Comparison of ENCODE assay signal across 8 cellular contexts in the genomic region with DNA sequence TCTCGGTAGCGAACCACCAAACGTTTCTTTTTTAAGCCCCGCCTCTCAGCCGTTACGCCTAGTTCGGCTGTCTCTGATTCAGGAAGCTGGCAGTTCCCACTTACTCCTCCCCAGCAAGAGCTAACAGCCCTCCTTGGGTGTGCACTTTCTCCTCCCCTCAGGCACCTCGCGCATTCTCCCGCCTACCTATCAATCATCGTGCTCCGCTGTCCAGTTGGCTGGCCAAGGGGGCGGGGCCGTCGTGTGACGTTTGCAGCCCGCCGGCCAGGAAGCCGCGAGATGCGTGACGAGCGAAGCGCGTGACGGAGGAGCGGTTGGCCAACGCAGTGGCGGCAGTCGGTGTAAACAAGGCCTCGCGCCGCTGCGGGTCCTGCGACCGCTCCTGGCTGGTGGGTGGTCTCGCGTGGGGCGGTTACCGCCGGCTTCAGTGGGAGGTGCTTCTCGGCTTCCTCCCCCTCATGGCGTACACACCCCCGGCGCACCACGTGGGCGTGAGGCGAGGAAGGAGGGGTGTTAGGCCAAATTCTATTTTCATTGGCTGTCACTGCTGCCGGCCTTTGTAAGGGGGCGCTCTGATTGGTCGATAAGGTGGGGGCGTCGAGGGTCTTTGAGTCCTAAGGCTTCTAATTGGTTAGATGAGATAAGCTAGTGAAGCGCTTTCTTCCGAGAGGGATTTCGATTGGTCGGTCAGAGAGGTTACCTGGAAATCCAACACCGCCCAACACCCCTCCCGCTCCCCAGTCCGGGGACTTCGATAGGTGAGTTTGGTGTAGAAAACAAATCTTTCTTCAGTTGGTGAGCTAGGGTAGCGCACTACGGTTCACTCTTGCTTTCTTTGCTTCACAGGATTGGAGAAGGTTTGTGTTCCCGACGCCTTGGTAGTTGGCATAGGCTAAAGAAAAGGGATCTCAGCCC. TPM values are rescaled to one million over a fixed set of nuclear protein-coding genes. Genes with fewer than 3 reads are reported as not detected.
DNase-seq lines count a peak whose midpoint lies in the region; ATAC-seq and TF ChIP-seq lines count a peak whose summit lies in the region.

Gene DCAF11, plus strand, starts transcription at position 242 of the 915 bp plus-strand sequence. CDS start 818 bp downstream, outside the sequence.
Gene NRL, minus strand, starts transcription at position 414 of the 915 bp plus-strand sequence. CDS start 32,101 bp downstream, outside the sequence.

- peak within 1 kb of the TSS; percentile 85 for H2AFZ ChIP-seq in mesenchymal stem cell (ENCODE audit: low read depth, low read length)

- H2BK15ac ChIP-seq in mesenchymal stem cell (ENCODE audit: low read depth, poor library complexity, severe bottlenecking): peak within 1 kb of the TSS; percentile 98

- H2AK5ac ChIP-seq in mesenchymal stem cell (ENCODE audit: low read length, severe bottlenecking): peak within 1 kb of the TSS; percentile 49

- H4K91ac ChIP-seq in mesenchymal stem cell (ENCODE audit: low read length): peak within 1 kb of the TSS; percentile 98

- peaks cover 35% of the 10 kb centered on the region for H3K36me3 Mint-ChIP-seq in Caco-2 (ENCODE audit: insufficient read depth, unreplicated experiment)

- no peaks in the 10 kb centered on the region for H3K27me3 Mint-ChIP-seq in Caco-2 (ENCODE audit: insufficient read depth, unreplicated experiment)

- peak within 1 kb of the TSS; percentile 85 to 95 for H3K4ac ChIP-seq in mesenchymal stem cell (ENCODE audit: low read depth in 1 of 2, low read length in 2 of 2)

- WGBS in mesenchymal stem cell: under 1% methylated on average over 46 of the region's 65 CpGs

- peaks cover 13% of the 10 kb centered on the region for H3K4me1 Mint-ChIP-seq in Caco-2 (ENCODE audit: low read depth, unreplicated experiment)

- POLR2A ChIA-PET in Caco-2 (lab: Charles Lee): interaction anchor here (0.6 to 3.3 kb wide), 21 partner anchors 11 to 794 kb away, joined by 3 to 72 read pairs (median 5); partner anchors contain the start of genes CARMIL3, CHMP4A, DHRS4L2 and EMC9

- no peaks in the 10 kb centered on the region for H3K9me3 Mint-ChIP-seq in Caco-2 (ENCODE audit: unreplicated experiment)

- H3K27ac Mint-ChIP-seq in Caco-2 (ENCODE audit: unreplicated experiment): peak within 1 kb of the TSS; percentile 98

- H3K4me2 ChIP-seq in mesenchymal stem cell (ENCODE audit: low read length, poor library complexity, severe bottlenecking): peak within 1 kb of the TSS; percentile 83

- H3K9me3 ChIP-seq in Caco-2 (no peaks in the 10 kb centered on the region), endocrine pancreas (ENCODE audit: control insufficient read depth, low read length) (no peaks in the 10 kb centered on the region), mesenchymal stem cell (ENCODE audit: control insufficient read depth, low read length) (no peaks in the 10 kb centered on the region)

- peaks cover 3% of the 10 kb centered on the region; the same call in 1 of the 2 replicates for H3K36me3 ChIP-seq in Caco-2 (ENCODE audit: control insufficient read depth, insufficient read depth, low read length)
- H3K36me3 ChIP-seq in endocrine pancreas (ENCODE audit: control insufficient read depth, insufficient read depth, low read length): peaks cover 10% of the 10 kb centered on the region
- peaks cover 25 to 30% of the 10 kb centered on the region in 2 experiments for H3K36me3 ChIP-seq in mesenchymal stem cell (ENCODE audit: control insufficient read depth in 1 of 2, insufficient read depth in 2 of 2, low read depth in 1 of 2, low read length in 2 of 2)

- no peak for TF ChIP-seq CTCF in Caco-2 (IDR thresholded peaks at IDR 0.05; ENCODE audit: insufficient read depth in 1 of 2, low read depth in 1 of 2, low read length in 1 of 2, severe bottlenecking in 1 of 2, unreplicated experiment in 1 of 2)

- peak within 1 kb of the TSS; percentile 96 for H2BK5ac ChIP-seq in mesenchymal stem cell (ENCODE audit: low read depth, low read length, poor library complexity, severe bottlenecking)

- H3K18ac ChIP-seq in mesenchymal stem cell (ENCODE audit: low read depth in 1 of 2, low read length in 2 of 2): peak within 1 kb of the TSS; percentile 98

- H3K79me1 ChIP-seq in mesenchymal stem cell (replicated peaks; ENCODE audit: low read length, poor library complexity, severe bottlenecking): peaks cover 26% of the 10 kb centered on the region

- intact Hi-C loops in Caco-2 (cut with micrococcal nuclease; ENCODE audit: unreplicated experiment): loop anchor here (1.0 to 2.0 kb wide), 6 partner anchors 20 to 74 kb away; partner anchors contain the start of genes EMC9, IPO4, IRF9 and PCK2

- no peaks in the 10 kb centered on the region for H3K27me3 ChIP-seq in Caco-2 (replicated peaks; ENCODE audit: control insufficient read depth, insufficient read depth, low read length)
- no peaks in the 10 kb centered on the region for H3K27me3 ChIP-seq in endocrine pancreas (ENCODE audit: control insufficient read depth, insufficient read depth, low read length)
- H3K27me3 ChIP-seq in mesenchymal stem cell (ENCODE audit: control insufficient read depth in 1 of 2, insufficient read depth in 1 of 2, low read length in 2 of 2): no peaks in the 10 kb centered on the region

- no TSS peak for BruUV-seq in Caco-2 (replicated peaks; lab: Mats Ljungman, UMichigan)

- H2BK120ac ChIP-seq in mesenchymal stem cell (ENCODE audit: low read depth, low read length): peak within 1 kb of the TSS; percentile 93

- H3K9ac ChIP-seq in endocrine pancreas (ENCODE audit: control insufficient read depth, insufficient read depth, low read length): peak within 1 kb of the TSS; percentile 96
- H3K9ac ChIP-seq in mesenchymal stem cell (ENCODE audit: low read length): peak within 1 kb of the TSS; percentile 97

- DNase-seq in Caco-2: peak; percentile 98 to 99
- DNase-seq in HUDEP-2 (lab: John Stamatoyannopoulos, UW; ENCODE audit: unreplicated experiment in 76 of 76): peak; percentile 71 to 100 (median 98)
- peak; percentile 100 for DNase-seq in NOMO-1 treated with dmso at 0.1 percent for 144 hours (lab: John Stamatoyannopoulos, UW; ENCODE audit: unreplicated experiment)
- peak; percentile 99 for DNase-seq in activated CD8-positive, alpha-beta memory T cell treated with anti-CD3 and anti-CD28 coated beads, Interleukin-2, amount 50 U/mL, for 1 hour (ENCODE audit: extremely low read depth)
- DNase-seq in mesenchymal stem cell: peak; percentile 100
- peak; percentile 93 for DNase-seq in stimulated activated CD8-positive, alpha-beta memory T cell treated with anti-CD3 and anti-CD28 coated beads, Interleukin-12 subunit alpha, Interleukin-12 subunit beta, amount 100 ng/mL, for 24 hours (ENCODE audit: extremely low read depth)

- peak within 1 kb of the TSS; percentile 100 for H3K4me3 Mint-ChIP-seq in Caco-2 (ENCODE audit: unreplicated experiment)

- CTCF ChIA-PET in Caco-2 (lab: Charles Lee): interaction anchor here (1.0 to 3.3 kb wide), 14 partner anchors 9 to 1046 kb away, joined by 3 to 26 read pairs (median 5); partner anchors contain the start of genes EMC9, IRF9, PCK2 and PSME1

- H3K27ac ChIP-seq in mesenchymal stem cell (ENCODE audit: low read length, poor library complexity, severe bottlenecking): peak within 1 kb of the TSS; percentile 98

- H4K8ac ChIP-seq in mesenchymal stem cell (ENCODE audit: low read length): peak within 1 kb of the TSS; percentile 96

- peak within 1 kb of the TSS in 1 of 2 experiments; percentile 98 for H3K14ac ChIP-seq in mesenchymal stem cell (ENCODE audit: low read length in 2 of 2)

- H3K4me3 ChIP-seq in Caco-2 (ENCODE audit: low read depth, low read length) (peak within 1 kb of the TSS; percentile 77), endocrine pancreas (ENCODE audit: control insufficient read depth, insufficient read depth, low read length) (peak within 1 kb of the TSS; percentile 84), mesenchymal stem cell (ENCODE audit: insufficient read depth in 1 of 2, low read depth in 1 of 2, low read length in 2 of 2) (peak within 1 kb of the TSS; percentile 89 to 91)

- ATAC-seq in GM21390 (IDR thresholded peaks at IDR 0.05; ENCODE audit: unreplicated experiment): peak; percentile 85

- H3K4me1 ChIP-seq in Caco-2: no peaks in the 10 kb centered on the region
- H3K4me1 ChIP-seq in endocrine pancreas (ENCODE audit: control insufficient read depth, insufficient read depth, low read length): peaks cover 5% of the 10 kb centered on the region
- peaks cover 7% of the 10 kb centered on the region for H3K4me1 ChIP-seq in mesenchymal stem cell (ENCODE audit: control insufficient read depth, insufficient read depth, low read depth, low read length)

- peak within 1 kb of the TSS in 1 of 2 experiments; percentile 16 for H3K23ac ChIP-seq in mesenchymal stem cell (ENCODE audit: low read length in 2 of 2)

- peak within 1 kb of the TSS; percentile 97 to 99 for H2BK12ac ChIP-seq in mesenchymal stem cell (ENCODE audit: low read length in 2 of 2)

RNA-seq across cellular contexts. Expression of gene DCAF11, which starts in this region (rescaled TPM):
- 58.1 and 65.9 TPM in 2 replicates for total RNA-seq in Caco-2 (2022)
- 18.1 TPM for polyA plus RNA-seq in mesenchymal stem cell (2013, experiment 1 of 2)
- polyA plus RNA-seq in mesenchymal stem cell (2013, experiment 2 of 2): 18.7 TPM

RNA-seq across cellular contexts. Expression of gene NRL, which starts in this region (rescaled TPM):
- total RNA-seq in Caco-2 (2022): 2.1 and 2.3 TPM in 2 replicates
- polyA plus RNA-seq in mesenchymal stem cell (2013, experiment 1 of 2): 0.76 TPM
- polyA plus RNA-seq in mesenchymal stem cell (2013, experiment 2 of 2): 0.63 TPM

Comparison
In these comparisons a context has a peak if more than half of its experiments do, and no peak if none do; other contexts are left out.
1. Peak in every context shown above with its lines: DNase-seq, ATAC-seq, H3K4me3 ChIP-seq and H3K27ac ChIP-seq.